In the genomic region with DNA sequence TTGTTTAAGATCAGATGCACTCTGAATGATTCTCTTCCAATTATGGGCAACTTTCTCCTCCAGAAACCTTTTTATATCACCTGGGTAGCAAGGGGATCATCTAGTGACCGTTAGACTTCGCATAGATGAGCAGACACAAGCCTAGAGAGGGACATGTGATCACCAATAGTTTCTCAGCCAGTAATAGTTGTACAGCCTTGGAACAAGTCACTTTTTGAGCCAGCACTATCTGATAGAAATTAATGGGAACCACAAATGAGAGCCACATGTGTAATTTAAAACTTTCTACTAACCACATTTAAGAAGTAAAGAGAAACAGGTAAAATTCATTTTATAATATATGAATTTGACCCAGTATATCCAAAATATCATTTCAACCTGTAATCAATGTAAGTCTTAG, we compare ENCODE assay signal across 8 cellular contexts. TPM values are rescaled to one million over a fixed set of nuclear protein-coding genes. Genes with fewer than 3 reads are reported as not detected.
A peak's percentile ranks its signal among the peaks of the same experiment; 100 is the strongest.
DNase-seq lines count a peak whose midpoint lies in the region; ATAC-seq, FAIRE-seq and TF ChIP-seq lines count a peak whose summit lies in the region.

No MANE protein-coding gene starts in this region.

- H3K9me3 ChIP-seq in HepG2 (ENCODE audit: low read length) = no peaks in the 10 kb centered on the region
- no peaks in the 10 kb centered on the region for H3K9me3 ChIP-seq in transverse colon

- no peak for TF ChIP-seq RAD21 in HepG2 (CRISPR knock-in tag; IDR thresholded peaks at IDR 0.05)

- H3K4me3 ChIP-seq in HepG2 (replicated peaks in 1 of 3; ENCODE audit: insufficient read depth in 1 of 3, low read depth in 2 of 3, low read length in 3 of 3) (peak overlapping the region; percentile 67 to 96 (median 87)), transverse colon (peak overlapping the region; percentile 38 to 100 (median 82))

- peak overlapping the region; percentile 98 for H2AFZ ChIP-seq in HepG2 (ENCODE audit: low read length)

- intact Hi-C loops in activated T-helper 1 cell treated with anti-CD3 and anti-CD28 coated beads, Interleukin-12 subunit alpha, Interleukin-12 subunit beta, Interleukin-2, Interleukin-4 antibody, amounts not matched to agents 30 ng/mL and 10 ng/mL and 1 ng/mL, durations not matched to agents 14 hours and 24 hours and 36 hours (cut with micrococcal nuclease) = no loop called here
- intact Hi-C loops in HepG2 (cut with micrococcal nuclease; ENCODE audit: unreplicated experiment) = no loop called here
- intact Hi-C loops in transverse colon (cut with DNase I; ENCODE audit: low total_unique reads) = no loop called here

- DNase-seq in activated T-cell treated with anti-CD3 and anti-CD28 coated beads, Interleukin-2, amount 50 U/mL, for 72 hours = no peak
- DNase-seq in activated T-cell treated with anti-CD3 and anti-CD28 coated beads, Interleukin-2, amount 50 U/mL, for 48 hours = no peak
- DNase-seq in activated T-helper 1 cell treated with anti-CD3 and anti-CD28 coated beads, Interleukin-12 subunit alpha, Interleukin-12 subunit beta, Interleukin-2, Interleukin-4 antibody, amounts not matched to agents 30 ng/mL and 10 ng/mL and 1 ng/mL, durations not matched to agents 14 hours and 24 hours and 36 hours (ENCODE audit: low spot score) = no peak
- no peak for DNase-seq in HepG2 (ENCODE audit: low spot score)
- no peak for DNase-seq in transverse colon
- DNase-seq in activated gamma-delta T cell (lab: John Stamatoyannopoulos, UW) = no peak
- no peak for DNase-seq in SHP77 treated with DMSO at 0.1 percent for 48 hours (lab: John Stamatoyannopoulos, UW)

- no peak for TF ChIP-seq CTCF in HepG2 (CRISPR knock-in tag; IDR thresholded peaks at IDR 0.05)
- TF ChIP-seq CTCF in transverse colon (IDR thresholded peaks at IDR 0.05) = no peak

- peaks cover 36% of the 10 kb centered on the region for H3K27me3 Mint-ChIP-seq in activated T-cell treated with anti-CD3 and anti-CD28 coated beads, Interleukin-2, amount 50 U/mL, for 72 hours (ENCODE audit: low read depth)
- H3K27me3 Mint-ChIP-seq in activated T-helper 1 cell treated with anti-CD3 and anti-CD28 coated beads, Interleukin-12 subunit alpha, Interleukin-12 subunit beta, Interleukin-2, Interleukin-4 antibody, amounts not matched to agents 30 ng/mL and 10 ng/mL and 1 ng/mL, durations not matched to agents 14 hours and 24 hours and 36 hours (ENCODE audit: insufficient read depth) = peaks cover 9% of the 10 kb centered on the region

- in situ Hi-C loops in HepG2 (cut with HindIII; ENCODE audit: extremely low pct_ligation_motif_present, low pct_unique_long_range_greater_than_20kb) (no loop called here), transverse colon (cut with MboI; ENCODE audit: low pct_ligation_motif_present in 1 of 4, low pct_unique_long_range_greater_than_20kb in 1 of 4, low sequenced_read_pairs in 3 of 4) (no loop called here)

- 31% methylated on average over 2 of the region's 2 CpGs for WGBS in HepG2 (ENCODE audit: low lambda C conversion rate)
- WGBS in transverse colon (ENCODE audit: low coverage in 1 of 2), 2 donors = 72 to 83% methylated on average over 2 of the region's 2 CpGs

- no peaks in the 10 kb centered on the region; a peak in 1 of 5 replicates for H3K27me3 ChIP-seq in HepG2 (ENCODE audit: control insufficient read depth in 1 of 2, insufficient read depth in 2 of 2, low read length in 2 of 2)
- peaks cover 31% of the 10 kb centered on the region for H3K27me3 ChIP-seq in transverse colon

- H3K36me3 Mint-ChIP-seq in activated T-cell treated with anti-CD3 and anti-CD28 coated beads, Interleukin-2, amount 50 U/mL, for 72 hours (ENCODE audit: insufficient read depth in 2 of 2) = peaks cover 0 to 3% of the 10 kb centered on the region in 2 donors
- peaks cover 7% of the 10 kb centered on the region for H3K36me3 Mint-ChIP-seq in activated T-helper 1 cell treated with anti-CD3 and anti-CD28 coated beads, Interleukin-12 subunit alpha, Interleukin-12 subunit beta, Interleukin-2, Interleukin-4 antibody, amounts not matched to agents 30 ng/mL and 10 ng/mL and 1 ng/mL, durations not matched to agents 14 hours and 24 hours and 36 hours (ENCODE audit: low read depth)

- peak overlapping the region; percentile 90 to 94 for H3K4me3 Mint-ChIP-seq in activated T-cell treated with anti-CD3 and anti-CD28 coated beads, Interleukin-2, amount 50 U/mL, for 72 hours
- H3K4me3 Mint-ChIP-seq in activated T-helper 1 cell treated with anti-CD3 and anti-CD28 coated beads, Interleukin-12 subunit alpha, Interleukin-12 subunit beta, Interleukin-2, Interleukin-4 antibody, amounts not matched to agents 30 ng/mL and 10 ng/mL and 1 ng/mL, durations not matched to agents 14 hours and 24 hours and 36 hours = peak overlapping the region; percentile 96

- BruUV-seq in HepG2 (replicated peaks; lab: Mats Ljungman, UMichigan) = no TSS peak

- no peak for TF ChIP-seq EP300 in HepG2 (IDR thresholded peaks at IDR 0.05; ENCODE audit: low read depth in 2 of 2, low read length in 2 of 2)
- TF ChIP-seq EP300 in HepG2 (CRISPR knock-in tag; IDR thresholded peaks at IDR 0.05; ENCODE audit: borderline replicate concordance) = no peak
- no peak for TF ChIP-seq EP300 in transverse colon (IDR thresholded peaks at IDR 0.05; ENCODE audit: low read depth)

- H3K27ac ChIP-seq in HepG2 (ENCODE audit: extremely low read length, insufficient read depth, low read length) = no peak overlapping the region
- H3K27ac ChIP-seq in transverse colon = peak overlapping the region in 2 of 4 donors; percentile 40 to 47

- no peaks in the 10 kb centered on the region for H3K9me3 Mint-ChIP-seq in activated T-cell treated with anti-CD3 and anti-CD28 coated beads, Interleukin-2, amount 50 U/mL, for 72 hours
- no peaks in the 10 kb centered on the region for H3K9me3 Mint-ChIP-seq in activated T-helper 1 cell treated with anti-CD3 and anti-CD28 coated beads, Interleukin-12 subunit alpha, Interleukin-12 subunit beta, Interleukin-2, Interleukin-4 antibody, amounts not matched to agents 30 ng/mL and 10 ng/mL and 1 ng/mL, durations not matched to agents 14 hours and 24 hours and 36 hours

- no peaks in the 10 kb centered on the region for H4K20me1 ChIP-seq in HepG2 (ENCODE audit: insufficient read depth, low read length)

- no peak for ATAC-seq in activated T-cell treated with anti-CD3 and anti-CD28 coated beads, Interleukin-2, amount 50 U/mL, for 72 hours (replicated peaks in 1 of 2)
- ATAC-seq in HepG2 = no peak
- no peak for ATAC-seq in HG02981 (IDR thresholded peaks at IDR 0.05; ENCODE audit: unreplicated experiment)

- H3K4me1 Mint-ChIP-seq in activated T-cell treated with anti-CD3 and anti-CD28 coated beads, Interleukin-2, amount 50 U/mL, for 72 hours (ENCODE audit: low read depth) = peaks cover 14% of the 10 kb centered on the region
- H3K4me1 Mint-ChIP-seq in activated T-helper 1 cell treated with anti-CD3 and anti-CD28 coated beads, Interleukin-12 subunit alpha, Interleukin-12 subunit beta, Interleukin-2, Interleukin-4 antibody, amounts not matched to agents 30 ng/mL and 10 ng/mL and 1 ng/mL, durations not matched to agents 14 hours and 24 hours and 36 hours (ENCODE audit: low read depth) = peaks cover 27% of the 10 kb centered on the region

- peak overlapping the region; percentile 86 for H3K4me2 ChIP-seq in HepG2 (ENCODE audit: low read depth, low read length)

- H3K36me3 ChIP-seq in HepG2 (replicated peaks in 1 of 2; ENCODE audit: control insufficient read depth in 1 of 2, insufficient read depth in 2 of 2, low read length in 2 of 2) = 0 out of 5 replicates have a peak, but pooled peaks cover 0 to 4% of the 10 kb centered on the region in 2 experiments
- H3K36me3 ChIP-seq in transverse colon = no peaks in the 10 kb centered on the region

- H3K27ac Mint-ChIP-seq in activated T-cell treated with anti-CD3 and anti-CD28 coated beads, Interleukin-2, amount 50 U/mL, for 72 hours = no peak overlapping the region
- no peak overlapping the region for H3K27ac Mint-ChIP-seq in activated T-helper 1 cell treated with anti-CD3 and anti-CD28 coated beads, Interleukin-12 subunit alpha, Interleukin-12 subunit beta, Interleukin-2, Interleukin-4 antibody, amounts not matched to agents 30 ng/mL and 10 ng/mL and 1 ng/mL, durations not matched to agents 14 hours and 24 hours and 36 hours

- peaks cover 35% of the 10 kb centered on the region for H3K79me2 ChIP-seq in HepG2 (ENCODE audit: insufficient read depth, low read length)

- CTCF ChIA-PET in HepG2 (lab: Yijun Ruan, JAX; ENCODE audit: low intra/inter-chr PET ratio, low total read pairs) = no interaction called here

- POLR2A ChIA-PET in HepG2 (lab: Yijun Ruan, JAX) = no interaction called here

- no peak for FAIRE-seq in HepG2 (lab: Jason Lieb, UNC)

- H3K9ac ChIP-seq in HepG2 (ENCODE audit: insufficient read depth, low read depth, low read length) = peak overlapping the region; percentile 45

- no peak; a peak in 1 of 4 replicates for TF ChIP-seq POLR2A in HepG2 (IDR thresholded peaks at IDR 0.05; ENCODE audit: insufficient read depth in 1 of 2, low read depth in 2 of 2, low read length in 2 of 2)
- TF ChIP-seq POLR2A in transverse colon (IDR thresholded peaks at IDR 0.05) = no peak

- peaks cover 38% of the 10 kb centered on the region for H3K4me1 ChIP-seq in HepG2 (ENCODE audit: insufficient read depth, low read length)
- H3K4me1 ChIP-seq in transverse colon = peaks cover 6 to 18% (median 10%) of the 10 kb centered on the region in 4 donors

RNA-seq across cellular contexts. Expression of gene CTNNBL1, which starts 0.6 kb away (rescaled TPM):
- 100 to 1,000 TPM in 1 of 2 donors, 10 to 100 TPM in 1; 65.9 to 102 TPM for total RNA-seq in activated T-cell treated with anti-CD3 and anti-CD28 coated beads, Interleukin-2, amount 50 U/mL, for 72 hours
- 93.5 and 105 TPM in 2 replicates for total RNA-seq in activated T-helper 1 cell treated with anti-CD3 and anti-CD28 coated beads, Interleukin-12 subunit alpha, Interleukin-12 subunit beta, Interleukin-2, Interleukin-4 antibody, amounts not matched to agents 30 ng/mL and 10 ng/mL and 1 ng/mL, durations not matched to agents 14 hours and 24 hours and 36 hours
- total RNA-seq in HepG2 (2016; rRNA removed; fragmentation: Illumina TruSeq; extraction: Trizol) (94.6 and 136 TPM in 2 replicates), transverse colon (10 to 100 TPM; 18.7 to 49.0 (median 22.4) TPM)
- 43.5 and 49.5 TPM in 2 replicates for total RNA-seq in HepG2 (2016; cell fraction: cytosol; rRNA removed; fragmentation: Illumina TruSeq; extraction: Trizol; ENCODE audit: low read depth)
- total RNA-seq in HepG2 (2016; cell fraction: insoluble cytoplasmic fraction; rRNA removed; fragmentation: Illumina TruSeq; extraction: Trizol) = 97.0 and 143 TPM in 2 replicates
- 53.6 and 54.9 TPM in 2 replicates for total RNA-seq in HepG2 (2016; cell fraction: membrane; rRNA removed; fragmentation: Illumina TruSeq; extraction: Trizol)
- 47.8 and 48.8 TPM in 2 replicates for total RNA-seq in HepG2 (2016; cell fraction: nucleus; rRNA removed; fragmentation: Illumina TruSeq; extraction: Trizol)
- polyA plus RNA-seq in HepG2 (2011; rRNA removed) = 47.0 and 49.3 TPM in 2 replicates
- polyA plus RNA-seq in HepG2 (2011; cell fraction: cytosol; rRNA removed) = 37.8 and 38.1 TPM in 2 replicates
- 17.2 and 18.0 TPM in 2 replicates for polyA plus RNA-seq in HepG2 (2011; cell fraction: nucleus; rRNA removed)
- 83.2 and 94.2 TPM in 2 replicates for polyA plus RNA-seq in HepG2 (2012)
- 53.4 and 54.1 TPM in 2 replicates for polyA plus RNA-seq in HepG2 (2016; cell fraction: cytosol; fragmentation: Illumina TruSeq; extraction: Trizol; ENCODE audit: low read depth)
- polyA plus RNA-seq in HepG2 (2016; cell fraction: insoluble cytoplasmic fraction; fragmentation: Illumina TruSeq; extraction: Trizol; ENCODE audit: low read depth) = 156 and 162 TPM in 2 replicates
- 50.8 and 57.2 TPM in 2 replicates for polyA plus RNA-seq in HepG2 (2016; cell fraction: membrane; fragmentation: Illumina TruSeq; extraction: Trizol; ENCODE audit: low read depth)
- polyA plus RNA-seq in HepG2 (2016; cell fraction: nucleus; fragmentation: Illumina TruSeq; extraction: Trizol; ENCODE audit: insufficient read depth, low read depth) = 68.0 and 75.7 TPM in 2 replicates
- polyA minus RNA-seq in HepG2 (2011; rRNA and poly(A)+ RNA removed; ENCODE audit: low replicate concordance) = 33.6 and 37.6 TPM in 2 replicates
- 27.5 and 33.1 TPM in 2 replicates for polyA minus RNA-seq in HepG2 (2011; cell fraction: cytosol; rRNA and poly(A)+ RNA removed)
- polyA minus RNA-seq in HepG2 (2011; cell fraction: nucleus; rRNA and poly(A)+ RNA removed) = 33.5 and 36.7 TPM in 2 replicates
